ENCODE assay signal across 8 cellular contexts in genomic region chr13:50991624-50992610, GRCh38.
A peak's percentile ranks its signal among the peaks of the same experiment; 100 is the strongest.
DNase-seq lines count a peak whose midpoint lies in the region; ATAC-seq and FAIRE-seq lines count a peak whose summit lies in the region.

No MANE protein-coding gene starts in this region.

- H3K27ac ChIP-seq in cingulate gyrus (ENCODE audit: low read depth, low read length): peak overlapping the region; percentile 58

- FAIRE-seq in GM18507 (lab: Jason Lieb, UNC): peak; percentile 72

- DNase-seq in GM18507 (ENCODE audit: extremely low spot score, insufficient read length, low read depth) (peak; percentile 8), KBM-7 (peak; percentile 42), NCI-H510A (lab: John Stamatoyannopoulos, UW) (no peak), A172 (ENCODE audit: low spot score) (no peak), NCI-H748 (lab: John Stamatoyannopoulos, UW; ENCODE audit: unreplicated experiment) (no peak), NCI-H1048 (lab: John Stamatoyannopoulos, UW) (no peak)

- ATAC-seq in GM21447 (IDR thresholded peaks at IDR 0.05; ENCODE audit: unreplicated experiment): peak; percentile 92

- in situ Hi-C loops in KBM-7 (cut with MboI; ENCODE audit: low pct_unique_long_range_greater_than_20kb, low sequenced_read_pairs): no loop called here

Comparison
In these comparisons a context has a peak if more than half of its experiments do, and no peak if none do; other contexts are left out.
1. DNase-seq: peak in GM18507 (single experiment) and KBM-7 (single experiment); none in NCI-H510A (single experiment), A172 (single experiment), NCI-H748 (single experiment) and NCI-H1048 (single experiment).